Comparison of ENCODE assay signal across 17 cellular contexts in the genomic region with DNA sequence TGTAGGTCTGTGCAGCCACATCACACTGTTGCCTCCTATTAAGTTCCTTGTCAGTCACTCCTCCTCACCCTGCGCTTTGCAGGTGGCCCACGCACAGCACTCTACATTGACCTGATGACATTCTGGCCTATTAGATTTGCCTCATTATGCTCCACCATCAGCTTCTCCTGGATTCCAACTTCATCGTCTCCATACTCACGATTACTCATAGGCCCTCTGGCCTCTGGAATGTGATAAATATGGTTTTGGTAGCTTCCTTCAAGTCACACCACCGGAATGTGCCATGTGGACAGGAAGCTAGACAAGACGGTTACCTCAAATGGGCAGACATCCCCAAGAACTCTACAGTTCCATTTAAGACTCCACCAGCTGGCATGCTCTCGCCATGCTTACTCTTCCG.
DNase-seq lines count a peak whose midpoint lies in the region; ATAC-seq and TF ChIP-seq lines count a peak whose summit lies in the region.
"Had no signal": no experiment of that assay in that cellular context is flagged by ENCODE, and none has a peak within 500 bp of the region (broad histone marks: within the 10 kb centered on the region; RNA-seq: fewer than 3 reads in every experiment).

No MANE protein-coding gene starts in this region.

- peaks cover 43% of the 10 kb centered on the region for H3K4me1 ChIP-seq in SJSA1 (replicated peaks)

- peak; percentile 82 for DNase-seq in GM04504 (ENCODE audit: low read depth)
- DNase-seq in SJSA1 (ENCODE audit: low read depth in 1 of 2, low spot score in 2 of 2): peak; percentile 75 to 82
- DNase-seq in fibroblast of gingiva (ENCODE audit: low read depth): peak; percentile 52
- peak; percentile 54 for DNase-seq in retina
- DNase-seq in MV-4-11 (lab: John Stamatoyannopoulos, UW): no peak
- no peak for DNase-seq in OCI-M2 (lab: John Stamatoyannopoulos, UW; ENCODE audit: unreplicated experiment)
- DNase-seq: activated CD8-positive, alpha-beta T cell treated with anti-CD3 and anti-CD28 coated beads for 36 hours; activated gamma-delta T cell; COR-L47; NCI-H345; T-helper 9 cell had no signal

- H3K4me3 ChIP-seq in SJSA1: no peak overlapping the region

- ATAC-seq in GM21360 (IDR thresholded peaks at IDR 0.05; ENCODE audit: unreplicated experiment): no peak
- ATAC-seq in GM18505 (IDR thresholded peaks at IDR 0.05; ENCODE audit: unreplicated experiment): no peak
- ATAC-seq: activated CD8-positive, alpha-beta T cell treated with anti-CD3 and anti-CD28 coated beads for 36 hours; esophagus mucosa; Panc1; sciatic nerve had no signal

- no peaks in the 10 kb centered on the region for H3K9me3 ChIP-seq in SJSA1 (replicated peaks)

- H3K27me3 ChIP-seq in SJSA1 (replicated peaks): no peaks in the 10 kb centered on the region

- no peak for TF ChIP-seq POLR2A in GM18505 (IDR thresholded peaks at IDR 0.05; ENCODE audit: borderline replicate concordance, extremely low read depth, insufficient read depth, insufficient read length)

- peak overlapping the region; percentile 89 for H3K27ac ChIP-seq in SJSA1
- H3K27ac ChIP-seq: HL-60 had no signal

- H3K36me3 ChIP-seq in SJSA1: no peaks in the 10 kb centered on the region

Comparison
In these comparisons a context has a peak if more than half of its experiments do, and no peak if none do; other contexts are left out.
1. DNase-seq: peak in GM04504 (single experiment), SJSA1 (2 of 2), fibroblast of gingiva (single experiment) and retina (single experiment); none in MV-4-11 (single experiment) and OCI-M2 (single experiment).